Comparison of ENCODE assay signal across 18 cellular contexts in the genomic region with DNA sequence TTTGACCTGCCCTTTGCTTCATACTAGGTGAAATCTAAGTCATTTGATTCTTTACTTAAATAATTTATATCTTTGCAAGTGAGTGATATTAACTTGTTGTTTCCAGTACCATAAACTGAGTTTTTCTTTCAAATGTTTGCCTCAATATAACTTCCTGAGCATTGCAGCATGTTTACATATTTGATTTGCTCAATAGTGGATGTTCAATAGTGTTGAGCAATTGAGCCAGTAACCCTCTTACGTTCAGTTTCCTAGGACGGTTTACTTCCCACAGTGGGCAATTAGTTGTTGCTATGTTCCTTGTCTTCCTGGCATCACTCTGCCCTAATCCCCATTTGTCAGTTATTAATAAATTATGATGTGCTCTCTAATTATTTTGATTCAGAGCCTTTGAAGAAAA.
"Had no signal": no experiment of that assay in that cellular context is flagged by ENCODE, and none has a peak within 500 bp of the region (broad histone marks: within the 10 kb centered on the region; RNA-seq: fewer than 3 reads in every experiment).

No MANE protein-coding gene starts in this region.

- H3K9me3 ChIP-seq: sigmoid colon, testis, upper lobe of right lung, vagina had no signal

- DNase-seq: cortex of kidney; dorsolateral prefrontal cortex; effector CD8-positive, alpha-beta T cell; foreskin fibroblast; immature natural killer cell; lower lobe of right lung; natural killer cell; posterior cingulate gyrus; sigmoid colon; stimulated activated CD4-positive, alpha-beta T cell treated with anti-CD3 and anti-CD28 coated beads, Interleukin-2, amount 100 ng/mL, for 24 hours; stimulated activated CD4-positive, alpha-beta T cell treated with anti-CD3 and anti-CD28 coated beads, Interleukin-4, amount 100 ng/mL, for 4 hours; stimulated activated naive B cell treated with anti-CD40 and anti-IgM and Interleukin-4, amounts not matched to agents 10 μg/mL and 1 μg/mL and 100 μg/mL, for 72 hours; stimulated activated naive CD8-positive, alpha-beta T cell treated with anti-CD3 and anti-CD28 coated beads, Interleukin-15, amount 100 ng/mL, for 72 hours; testis; upper lobe of right lung had no signal

- ATAC-seq: lower lobe of right lung; natural killer cell; stimulated activated naive B cell treated with anti-CD40 and anti-IgM and Interleukin-4, amounts not matched to agents 10 μg/mL and 1 μg/mL and 100 μg/mL, for 72 hours; stimulated activated naive CD8-positive, alpha-beta T cell treated with anti-CD3 and anti-CD28 coated beads, Interleukin-15, amount 100 ng/mL, for 72 hours; upper lobe of right lung had no signal

- H3K4me1 ChIP-seq: lower lobe of right lung, sigmoid colon, testis, tibial nerve, upper lobe of right lung, vagina had no signal

- H3K27ac ChIP-seq: dorsolateral prefrontal cortex, lower lobe of right lung, sigmoid colon, skin epidermis, testis, tibial nerve, upper lobe of right lung, vagina had no signal

- H3K36me3 ChIP-seq: lower lobe of right lung, sigmoid colon, tibial nerve, upper lobe of right lung, vagina had no signal

- H3K27me3 ChIP-seq: dorsolateral prefrontal cortex, sigmoid colon, testis, tibial nerve, upper lobe of right lung, vagina had no signal

- H3K4me3 ChIP-seq: dorsolateral prefrontal cortex, lower lobe of right lung, sigmoid colon, skin epidermis, testis, tibial nerve, upper lobe of right lung, vagina had no signal
